In genomic region chr3:2802429-2802828, GRCh38 we compare ENCODE assay signal across 24 cellular contexts.
DNase-seq lines count a peak whose midpoint lies in the region; ATAC-seq, FAIRE-seq and TF ChIP-seq lines count a peak whose summit lies in the region.
"Had no signal": no experiment of that assay in that cellular context is flagged by ENCODE, and none has a peak within 500 bp of the region (broad histone marks: within the 10 kb centered on the region; RNA-seq: fewer than 3 reads in every experiment).

No MANE protein-coding gene starts in this region.

- H3K4me3 Mint-ChIP-seq in activated CD4-positive, alpha-beta memory T cell treated with anti-CD3 and anti-CD28 coated beads for 36 hours: no peak overlapping the region
- H3K4me3 Mint-ChIP-seq in CD14-positive monocyte: no peak overlapping the region
- H3K4me3 Mint-ChIP-seq: CD8-positive, alpha-beta T cell had no signal

- in situ Hi-C loops in K562 (cut with MboI): no loop called here

- CTCF ChIA-PET in K562 (lab: Yijun Ruan, JAX; ENCODE audit: low intra/inter-chr PET ratio): no interaction called here
- CTCF ChIA-PET in activated CD4-positive, alpha-beta memory T cell treated with anti-CD3 and anti-CD28 coated beads for 36 hours (lab: Charles Lee): interaction anchor here (0.7 kb wide), 1 partner anchor 22 kb away, joined by 3 read pairs; no protein-coding TSS in a partner anchor

- H3K4me1 ChIP-seq in K562 (replicated peaks in 1 of 2; ENCODE audit: control insufficient read depth in 2 of 2, insufficient read depth in 2 of 2, low read length in 2 of 2): no peaks in the 10 kb centered on the region
- H3K4me1 ChIP-seq: BLaER1 had no signal

- H3K9me3 Mint-ChIP-seq in activated CD4-positive, alpha-beta memory T cell treated with anti-CD3 and anti-CD28 coated beads for 36 hours: no peaks in the 10 kb centered on the region
- peaks cover 2 to 19% (median 7%) of the 10 kb centered on the region in 7 donors for H3K9me3 Mint-ChIP-seq in CD14-positive monocyte
- H3K9me3 Mint-ChIP-seq: CD8-positive, alpha-beta T cell had no signal

- no peaks in the 10 kb centered on the region for H3K79me2 ChIP-seq in K562 (ENCODE audit: control insufficient read depth, insufficient read depth, low read length)

- H3K36me3 ChIP-seq in K562 (ENCODE audit: control insufficient read depth, insufficient read depth, low read length): no peaks in the 10 kb centered on the region
- H3K36me3 ChIP-seq: BLaER1 had no signal

- no peak for TF ChIP-seq POLR2A in K562 (conservative IDR thresholded peaks at IDR 0.05)

- no peaks in the 10 kb centered on the region for H3K36me3 Mint-ChIP-seq in activated CD4-positive, alpha-beta memory T cell treated with anti-CD3 and anti-CD28 coated beads for 36 hours
- H3K36me3 Mint-ChIP-seq in CD14-positive monocyte: no peaks in the 10 kb centered on the region
- H3K36me3 Mint-ChIP-seq: CD8-positive, alpha-beta T cell had no signal

- TF ChIP-seq RAD21 in K562 (CRISPR knock-in tag; conservative IDR thresholded peaks at IDR 0.05 in 1 of 2, IDR thresholded peaks at IDR 0.05 in 1 of 2): no peak

- DNase-seq in HCEC 1CT: peak; percentile 7
- no peak for DNase-seq in K562 (ENCODE audit: extremely low read depth in 1 of 4, low spot score in 3 of 4)
- peak; percentile 9 for DNase-seq in non-pigmented ciliary epithelial cell (ENCODE audit: low read depth)
- no peak for DNase-seq in activated CD4-positive, alpha-beta memory T cell treated with anti-CD3 and anti-CD28 coated beads for 36 hours
- DNase-seq in hypothalamus (lab: John Stamatoyannopoulos, UW): no peak
- no peak for DNase-seq in CD14-positive monocyte (ENCODE audit: low spot score)
- no peak for DNase-seq in iPS-NIHi11 (ENCODE audit: low spot score)
- DNase-seq: Calu3; CD8-positive, alpha-beta T cell; DMS53; EL; H7; NCI-H1105 treated with DMSO at 0.1 percent for 48 hours; NCI-H1694; NCI-H748 treated with DMSO at 0.1 percent for 48 hours; SIG-M5; T-helper 1 cell had no signal

- intact Hi-C loops in K562 (cut with micrococcal nuclease): no loop called here
- intact Hi-C loops in activated CD4-positive, alpha-beta memory T cell treated with anti-CD3 and anti-CD28 coated beads for 36 hours (cut with micrococcal nuclease): no loop called here
- intact Hi-C loops in CD14-positive monocyte (cut with micrococcal nuclease): no loop called here

- no peak for FAIRE-seq in K562 (lab: Jason Lieb, UNC)
- FAIRE-seq: GM12892, GM18507, GM19239 had no signal

- H3K4me2 ChIP-seq in K562 (ENCODE audit: insufficient read depth, low read length): no peak overlapping the region
- H3K4me2 ChIP-seq: BLaER1 had no signal

- no peak overlapping the region for H3K27ac Mint-ChIP-seq in activated CD4-positive, alpha-beta memory T cell treated with anti-CD3 and anti-CD28 coated beads for 36 hours
- no peak overlapping the region for H3K27ac Mint-ChIP-seq in CD14-positive monocyte
- H3K27ac Mint-ChIP-seq: CD8-positive, alpha-beta T cell had no signal

- TF ChIP-seq EP300 in K562 (IDR thresholded peaks at IDR 0.05; ENCODE audit: low read length): no peak

- H3K9me3 ChIP-seq in K562 (replicated peaks; ENCODE audit: control insufficient read depth, insufficient read depth, low read depth, low read length): no peaks in the 10 kb centered on the region
- H3K9me3 ChIP-seq: BLaER1 had no signal

- H3K27me3 Mint-ChIP-seq in activated CD4-positive, alpha-beta memory T cell treated with anti-CD3 and anti-CD28 coated beads for 36 hours: peaks cover 14% of the 10 kb centered on the region
- H3K27me3 Mint-ChIP-seq in CD14-positive monocyte (ENCODE audit: low read depth in 3 of 3): no peaks in the 10 kb centered on the region

- no peaks in the 10 kb centered on the region for H4K20me1 ChIP-seq in K562 (replicated peaks; ENCODE audit: control insufficient read depth, insufficient read depth, low read length)
- H4K20me1 ChIP-seq: BLaER1 had no signal

- no peak overlapping the region for H2AFZ ChIP-seq in K562 (ENCODE audit: low read depth, low read length)

- no peak overlapping the region for H3K9ac ChIP-seq in K562 (ENCODE audit: insufficient read depth in 1 of 2, low read depth in 2 of 2, low read length in 2 of 2)
- H3K9ac ChIP-seq: BLaER1 had no signal

- TF ChIP-seq CTCF in K562 (IDR thresholded peaks at IDR 0.05 in 2 of 3, conservative IDR thresholded peaks at IDR 0.05 in 1 of 3; ENCODE audit: insufficient read depth in 2 of 3, low read depth in 1 of 3, low read length in 3 of 3) (no peak), CD14-positive monocyte (IDR thresholded peaks at IDR 0.05) (no peak)

- WGBS in K562 (ENCODE audit: insufficient coverage, low coverage, missing lambda C conversion rate): 0% methylated on average over 7 of the region's 7 CpGs

- no peak overlapping the region for H3K4me3 ChIP-seq in K562
- H3K4me3 ChIP-seq: BLaER1 had no signal

- no peaks in the 10 kb centered on the region for H3K27me3 ChIP-seq in K562 (ENCODE audit: control insufficient read depth in 2 of 2, insufficient read depth in 2 of 2, low read length in 2 of 2)
- H3K27me3 ChIP-seq: BLaER1 had no signal

- ATAC-seq in GM18511 (IDR thresholded peaks at IDR 0.05; ENCODE audit: unreplicated experiment) (peak; percentile 60), K562 (no peak)
- ATAC-seq: CD8-positive, alpha-beta T cell; SK-N-SH treated with all-trans-retinoic acid at 6 μM for 48 hours had no signal

- no TSS peak for BruUV-seq in K562 (replicated peaks; lab: Mats Ljungman, UMichigan)

- H3K4me1 Mint-ChIP-seq in activated CD4-positive, alpha-beta memory T cell treated with anti-CD3 and anti-CD28 coated beads for 36 hours (ENCODE audit: low read depth): no peaks in the 10 kb centered on the region
- H3K4me1 Mint-ChIP-seq in CD14-positive monocyte: no peaks in the 10 kb centered on the region

- no peaks in the 10 kb centered on the region for H3K9me1 ChIP-seq in K562 (ENCODE audit: control insufficient read depth, insufficient read depth, low read length)

- no peak overlapping the region for H3K27ac ChIP-seq in K562 (ENCODE audit: extremely low read depth, low read depth, low read length)
- H3K27ac ChIP-seq: BLaER1, RWPE1 had no signal

- POLR2A ChIA-PET in K562 (lab: Yijun Ruan, JAX): interaction anchor here (0.6 kb wide), 1 partner anchor 478 kb away, joined by 3 read pairs; no protein-coding TSS in a partner anchor
- POLR2A ChIA-PET in activated CD4-positive, alpha-beta memory T cell treated with anti-CD3 and anti-CD28 coated beads for 36 hours (lab: Charles Lee): no interaction called here

TF ChIP-seq in K562, 482 proteins besides CTCF, POLR2A, EP300 and RAD21:
- TF ChIP-seq ZMIZ1 (IDR thresholded peaks at IDR 0.05; ENCODE audit: low read depth in 2 of 2, low read length in 2 of 2) (no peak), ZNF316 (IDR thresholded peaks at IDR 0.05) (peak; percentile 12; the same call in 1 of the 2 replicates), MAFG (tag; conservative IDR thresholded peaks at IDR 0.05) (0 out of 2 replicates have a peak, but pooled peaks have one; percentile 14)

Comparison
In these comparisons a context has a peak if more than half of its experiments do, and no peak if none do; other contexts are left out.
1. DNase-seq: peak in HCEC 1CT (single experiment) and non-pigmented ciliary epithelial cell (single experiment); none in K562 (0 of 4), activated CD4-positive, alpha-beta memory T cell treated with anti-CD3 and anti-CD28 coated beads for 36 hours (single experiment), hypothalamus (0 of 51), CD14-positive monocyte (single experiment) and iPS-NIHi11 (single experiment).